In genomic region chr4:36601864-36602263, GRCh38 we compare ENCODE assay signal across 31 cellular contexts.
"Had no signal": no experiment of that assay in that cellular context is flagged by ENCODE, and none has a peak within 500 bp of the region (broad histone marks: within the 10 kb centered on the region; RNA-seq: fewer than 3 reads in every experiment).

No MANE protein-coding gene starts in this region.

- DNase-seq: activated B cell treated with CpG ODN at 0.5 μM for 24 hours; activated CD4-positive, alpha-beta memory T cell treated with anti-CD3 and anti-CD28 coated beads for 36 hours; activated CD4-positive, alpha-beta T cell treated with anti-CD3 and anti-CD28 coated beads for 4 hours; activated CD4-positive, alpha-beta T cell treated with anti-CD3 and anti-CD28 coated beads, Interleukin-2, amount 50 U/mL, for 1 hour; activated CD4-positive, CD25-positive, alpha-beta regulatory T cell treated with anti-CD3 and anti-CD28 coated beads, Interleukin-2, amount 50 U/mL, for 72 hours; activated CD8-positive, alpha-beta memory T cell treated with anti-CD3 and anti-CD28 coated beads, Interleukin-2, amount 50 U/mL, for 4 hours; activated gamma-delta T cell treated with Interleukin-2 at 50 U/mL for 16 hours; activated naive CD4-positive, alpha-beta T cell treated with anti-CD3 and anti-CD28 coated beads for 36 hours; activated T-cell treated with anti-CD3 and anti-CD28 coated beads for 4 hours; activated T-cell treated with anti-CD3 and anti-CD28 coated beads, Interleukin-2, amount 50 U/mL, for 4 hours; adrenal gland; brain microvascular endothelial cell; NCI-H1092 treated with DMSO at 0.1 percent for 48 hours; NCI-H1417; NCI-H146; NCI-H187; NCI-H2081; NCI-H2171 treated with DMSO at 0.1 percent for 48 hours; NCI-H2227 treated with DMSO at 0.1 percent for 48 hours; NCI-H446; NCI-H510A treated with DMSO at 0.1 percent for 48 hours; NCI-H526 treated with DMSO at 0.1 percent for 48 hours; NCI-H82; PC-9; Right ventricle myocardium superior; SK-N-SH; T-cell; T-helper 2 cell; T-helper 9 cell had no signal

- FAIRE-seq: K562, RCC 7860 had no signal
